20 cellular contexts compared by ENCODE assay signal in the genomic region with DNA sequence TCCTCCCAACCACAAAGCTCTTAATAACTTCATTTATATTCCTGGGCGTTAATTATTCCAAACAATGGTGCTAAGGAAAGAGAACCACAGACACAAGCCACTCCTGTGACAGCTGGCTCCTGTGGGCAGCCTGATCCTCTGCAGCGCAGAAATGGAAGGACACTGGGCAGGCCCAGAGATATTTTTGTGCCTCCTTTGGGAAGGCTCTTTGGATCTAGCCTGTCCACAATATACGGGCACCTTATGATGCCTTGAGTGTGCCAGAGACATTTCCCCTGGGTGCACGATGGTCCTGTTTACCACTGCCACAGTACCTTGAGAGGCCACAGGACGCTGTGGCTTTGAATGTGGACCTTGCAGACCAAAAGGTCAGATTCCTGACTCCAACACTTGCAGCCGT. TPM values are rescaled to one million over a fixed set of nuclear protein-coding genes. Genes with fewer than 3 reads are reported as not detected.
DNase-seq lines count a peak whose midpoint lies in the region; ATAC-seq and TF ChIP-seq lines count a peak whose summit lies in the region.
"Had no signal": no experiment of that assay in that cellular context is flagged by ENCODE, and none has a peak within 500 bp of the region (broad histone marks: within the 10 kb centered on the region; RNA-seq: fewer than 3 reads in every experiment).

No MANE protein-coding gene starts in this region.

- peaks cover 11% of the 10 kb centered on the region for H3K36me3 Mint-ChIP-seq in CD8-positive, alpha-beta T cell
- H3K36me3 Mint-ChIP-seq: type B pancreatic cell had no signal

- 73 to 87% (median 74%) methylated on average over 6 of the region's 6 CpGs for WGBS in ovary, 3 donors

- H3K9me2 ChIP-seq in DOHH2 (replicated peaks; ENCODE audit: control insufficient read depth, low read length), result no peaks in the 10 kb centered on the region

- no peaks in the 10 kb centered on the region for H3K36me3 ChIP-seq in BLaER1 treated with 17β-estradiol and CSF1 and Interleukin-3, amounts not matched to agents 10 nM and 100 nM
- H3K36me3 ChIP-seq in DOHH2 (ENCODE audit: control insufficient read depth, low read length) (no peaks in the 10 kb centered on the region), duodenal mucosa (ENCODE audit: control insufficient read depth in 1 of 2, insufficient read depth in 2 of 2, low read length in 2 of 2) (no peaks in the 10 kb centered on the region), ovary (no peaks in the 10 kb centered on the region)
- H3K36me3 ChIP-seq in CD8-positive, alpha-beta T cell (ENCODE audit: insufficient read depth, low read length), result no peaks in the 10 kb centered on the region

- H3K9me3 ChIP-seq in BLaER1 treated with 17β-estradiol and CSF1 and Interleukin-3, amounts not matched to agents 10 nM and 100 nM (replicated peaks in 1 of 11), result peaks cover 0 to 13% (median 9%) of the 10 kb centered on the region in 11 experiments; a peak in 19 of 22 replicates
- H3K9me3 ChIP-seq in DOHH2 (ENCODE audit: control insufficient read depth, insufficient read depth, low read length), result no peaks in the 10 kb centered on the region
- H3K9me3 ChIP-seq in duodenal mucosa (ENCODE audit: control insufficient read depth in 1 of 2, low read length in 2 of 2), result no peaks in the 10 kb centered on the region
- no peaks in the 10 kb centered on the region for H3K9me3 ChIP-seq in ovary
- H3K9me3 ChIP-seq in CD8-positive, alpha-beta T cell (ENCODE audit: low read length), result peaks cover 17% of the 10 kb centered on the region
- H3K9me3 ChIP-seq: mucosa of descending colon had no signal

- DNase-seq in ovary (no peak), RWPE1 (ENCODE audit: low spot score) (no peak), ureter (ENCODE audit: low spot score) (no peak)
- no peak for DNase-seq in CD8-positive, alpha-beta T cell
- DNase-seq: activated CD4-positive, alpha-beta T cell treated with anti-CD3 and anti-CD28 coated beads for 48 hours; activated naive CD4-positive, alpha-beta T cell; CD4-positive, alpha-beta memory T cell; NCI-H146; RPMI8226 had no signal

- TF ChIP-seq POLR2A in ovary (IDR thresholded peaks at IDR 0.05), result no peak

- H3K27ac ChIP-seq in BLaER1 treated with 17β-estradiol and CSF1 and Interleukin-3, amounts not matched to agents 10 nM and 100 nM, result no peak overlapping the region
- peak overlapping the region; percentile 12; the same call in 1 of the 2 replicates for H3K27ac ChIP-seq in DOHH2 (ENCODE audit: low read depth, low read length)
- H3K27ac ChIP-seq in duodenal mucosa (ENCODE audit: low read depth, low read length), result no peak overlapping the region
- H3K27ac ChIP-seq in ovary, result no peak overlapping the region
- H3K27ac ChIP-seq in RWPE1, result no peak overlapping the region
- H3K27ac ChIP-seq in CD8-positive, alpha-beta T cell (ENCODE audit: low read depth, low read length), result no peak overlapping the region

- no peak for TF ChIP-seq CTCF in DOHH2 (IDR thresholded peaks at IDR 0.05; ENCODE audit: low read depth, low read length, poor library complexity, severe bottlenecking)
- TF ChIP-seq CTCF in ovary (IDR thresholded peaks at IDR 0.05), result no peak
- TF ChIP-seq CTCF in RWPE1 (conservative IDR thresholded peaks at IDR 0.05; ENCODE audit: low read depth), result no peak
- no peak for TF ChIP-seq CTCF in CD8-positive, alpha-beta T cell (IDR thresholded peaks at IDR 0.05)

- intact Hi-C loops in ovary (cut with DNase I), result no loop called here
- intact Hi-C loops in CD8-positive, alpha-beta T cell (cut with DNase I, micrococcal nuclease), result no loop called here

- H3K4me2 ChIP-seq in BLaER1 treated with 17β-estradiol and CSF1 and Interleukin-3, amounts not matched to agents 10 nM and 100 nM, result peak overlapping the region in 9 of 11 experiments; percentile 83 to 94 (median 88); a peak in 19 of 22 replicates
- peak overlapping the region; percentile 91 for H3K4me2 ChIP-seq in DOHH2 (ENCODE audit: low read length)

- CTCF ChIA-PET in RWPE1 (lab: Yijun Ruan, JAX), result no interaction called here
- CTCF ChIA-PET in CD8-positive, alpha-beta T cell (lab: Charles Lee), result interaction anchor here (0.9 to 19.7 kb wide), 5 partner anchors 11 to 206 kb away, joined by 3 to 504 read pairs (median 4); no protein-coding TSS in a partner anchor

- H3K9me3 Mint-ChIP-seq in CD8-positive, alpha-beta T cell, result peaks cover 19% of the 10 kb centered on the region
- H3K9me3 Mint-ChIP-seq: type B pancreatic cell had no signal

- ATAC-seq in CD8-positive, alpha-beta T cell, result no peak
- no peak for ATAC-seq in HG03196 (IDR thresholded peaks at IDR 0.05; ENCODE audit: unreplicated experiment)
- ATAC-seq: mucosa of descending colon had no signal

- H3K4me3 Mint-ChIP-seq in CD8-positive, alpha-beta T cell, result no peak overlapping the region
- H3K4me3 Mint-ChIP-seq: central memory CD8-positive, alpha-beta T cell; type B pancreatic cell had no signal

- no peak overlapping the region for H3K9ac ChIP-seq in BLaER1 treated with 17β-estradiol and CSF1 and Interleukin-3, amounts not matched to agents 10 nM and 100 nM
- peak overlapping the region; percentile 1 to 32 for H3K9ac ChIP-seq in duodenal mucosa (ENCODE audit: low read depth in 1 of 2, low read length in 2 of 2)

- H3F3A ChIP-seq in DOHH2 (ENCODE audit: control insufficient read depth, insufficient read depth), result peaks cover 29% of the 10 kb centered on the region

- POLR2A ChIA-PET in RWPE1 (lab: Yijun Ruan, JAX; ENCODE audit: low non-redundant PET), result no interaction called here
- POLR2A ChIA-PET in CD8-positive, alpha-beta T cell (lab: Charles Lee), result interaction anchor here (0.7 kb wide), 1 partner anchor 15 kb away, joined by 3 read pairs; no protein-coding TSS in a partner anchor

- H3K27ac Mint-ChIP-seq in CD8-positive, alpha-beta T cell, result no peak overlapping the region
- H3K27ac Mint-ChIP-seq: type B pancreatic cell had no signal

- H3K4me1 ChIP-seq in BLaER1 treated with 17β-estradiol and CSF1 and Interleukin-3, amounts not matched to agents 10 nM and 100 nM, result peaks cover 50 to 92% (median 79%) of the 10 kb centered on the region in 10 experiments
- peaks cover 99% of the 10 kb centered on the region for H3K4me1 ChIP-seq in DOHH2 (ENCODE audit: control insufficient read depth, low read length)
- H3K4me1 ChIP-seq in duodenal mucosa (ENCODE audit: control insufficient read depth in 1 of 2, insufficient read depth in 2 of 2, low read length in 2 of 2), result peaks cover 47 to 70% of the 10 kb centered on the region in 2 donors
- H3K4me1 ChIP-seq in ovary (ENCODE audit: insufficient read depth), result no peaks in the 10 kb centered on the region
- H3K4me1 ChIP-seq in CD8-positive, alpha-beta T cell (ENCODE audit: insufficient read depth, low read length), result peaks cover 36% of the 10 kb centered on the region

- H4K20me1 ChIP-seq in BLaER1 treated with 17β-estradiol and CSF1 and Interleukin-3, amounts not matched to agents 10 nM and 100 nM, result no peaks in the 10 kb centered on the region
- no peaks in the 10 kb centered on the region for H4K20me1 ChIP-seq in DOHH2 (ENCODE audit: control insufficient read depth, insufficient read depth, low read depth, low read length)

- H3K27me3 Mint-ChIP-seq in CD8-positive, alpha-beta T cell (ENCODE audit: low read depth), result peaks cover 2% of the 10 kb centered on the region
- H3K27me3 Mint-ChIP-seq: CD4-positive, alpha-beta memory T cell; central memory CD8-positive, alpha-beta T cell had no signal

- peaks cover 59% of the 10 kb centered on the region for H3K4me1 Mint-ChIP-seq in CD8-positive, alpha-beta T cell (ENCODE audit: low read depth)

- no peak overlapping the region for H3K4me3 ChIP-seq in BLaER1 treated with 17β-estradiol and CSF1 and Interleukin-3, amounts not matched to agents 10 nM and 100 nM
- H3K4me3 ChIP-seq in DOHH2 (ENCODE audit: low read length) (peak overlapping the region; percentile 72; the same call in 1 of the 2 replicates), duodenal mucosa (ENCODE audit: low read depth in 1 of 2, low read length in 2 of 2) (peak overlapping the region; percentile 38 to 53), ovary (peak overlapping the region; percentile 26)
- no peak overlapping the region for H3K4me3 ChIP-seq in CD8-positive, alpha-beta T cell (ENCODE audit: low read depth, low read length)
- H3K4me3 ChIP-seq: mucosa of descending colon had no signal

- peaks cover 0 to 34% (median 16%) of the 10 kb centered on the region in 11 experiments; a peak in 16 of 22 replicates for H3K27me3 ChIP-seq in BLaER1 treated with 17β-estradiol and CSF1 and Interleukin-3, amounts not matched to agents 10 nM and 100 nM
- H3K27me3 ChIP-seq in DOHH2 (ENCODE audit: control insufficient read depth, low read length) (no peaks in the 10 kb centered on the region), duodenal mucosa (ENCODE audit: control insufficient read depth in 1 of 2, insufficient read depth in 2 of 2, low read length in 2 of 2) (no peaks in the 10 kb centered on the region), ovary (no peaks in the 10 kb centered on the region)
- no peaks in the 10 kb centered on the region for H3K27me3 ChIP-seq in CD8-positive, alpha-beta T cell (ENCODE audit: insufficient read depth, low read length)

- no peaks in the 10 kb centered on the region for H3K79me2 ChIP-seq in DOHH2 (ENCODE audit: control insufficient read depth, low read length)

- no peak for TF ChIP-seq EP300 in ovary (IDR thresholded peaks at IDR 0.05)

RNA-seq across cellular contexts. Expression of a gene that starts 2.1 kb away (rescaled TPM):
- 10 to 100 TPM in 1 of 7 donors, 1 to 10 TPM in 6; 1.3 to 25.6 (median 3.0) TPM for total RNA-seq in ovary
- 10 to 100 TPM in 1 of 2 donors, 1 to 10 TPM in 1; 2.6 to 18.8 TPM for polyA plus RNA-seq in ovary
- total RNA-seq in CD8-positive, alpha-beta T cell, result 1 to 10 TPM; 1.7 to 2.8 TPM
- 35.1 TPM for total RNA-seq in ureter
- total RNA-seq: NCI-H460 had no signal

RNA-seq across cellular contexts. Expression of a gene that starts 22.8 kb away (rescaled TPM):
- total RNA-seq in ovary, result not detected
- polyA plus RNA-seq in ovary, result not detected
- total RNA-seq in CD8-positive, alpha-beta T cell, result not detected
- total RNA-seq in ureter, result not detected
- total RNA-seq: CD4-positive, alpha-beta memory T cell; LHCN-M2; mucosa of descending colon; NCI-H460; posterior vena cava had no signal
- polyA plus RNA-seq: CD4-positive, alpha-beta memory T cell; keratinocyte had no signal

RNA-seq across cellular contexts. Expression of a gene that starts 47.2 kb away (rescaled TPM):
- total RNA-seq in ovary, result 1 to 10 TPM in 1 of 7 donors, under 1 TPM in 4, not detected in 2; 0.37 to 4.9 (median 0.82) TPM
- polyA plus RNA-seq in ovary, result not detected
- total RNA-seq in CD8-positive, alpha-beta T cell, result not detected
- not detected for total RNA-seq in ureter
- total RNA-seq: CD4-positive, alpha-beta memory T cell; LHCN-M2; mucosa of descending colon; NCI-H460; posterior vena cava had no signal
- polyA plus RNA-seq: CD4-positive, alpha-beta memory T cell had no signal

RNA-seq across cellular contexts. Expression of a gene that starts 51.8 kb away (rescaled TPM):
- total RNA-seq in ovary (1 to 10 TPM in 3 of 7 donors, under 1 TPM in 4; 0.48 to 1.6 (median 0.76) TPM), ureter (1.6 TPM)
- 1 to 10 TPM in 1 of 2 donors, under 1 TPM in 1; 0.41 to 1.5 TPM for polyA plus RNA-seq in ovary
- total RNA-seq in CD8-positive, alpha-beta T cell, result not detected

Comparison
In these comparisons a context has a peak if more than half of its experiments do, and no peak if none do; other contexts are left out.
1. H3K4me3 ChIP-seq: peak in DOHH2 (single experiment), duodenal mucosa (2 of 2) and ovary (single experiment); none in BLaER1 treated with 17β-estradiol and CSF1 and Interleukin-3, amounts not matched to agents 10 nM and 100 nM (0 of 10) and CD8-positive, alpha-beta T cell (single experiment).
2. H3K9ac ChIP-seq: peak in duodenal mucosa (2 of 2); none in BLaER1 treated with 17β-estradiol and CSF1 and Interleukin-3, amounts not matched to agents 10 nM and 100 nM (0 of 11).